In the genomic region with DNA sequence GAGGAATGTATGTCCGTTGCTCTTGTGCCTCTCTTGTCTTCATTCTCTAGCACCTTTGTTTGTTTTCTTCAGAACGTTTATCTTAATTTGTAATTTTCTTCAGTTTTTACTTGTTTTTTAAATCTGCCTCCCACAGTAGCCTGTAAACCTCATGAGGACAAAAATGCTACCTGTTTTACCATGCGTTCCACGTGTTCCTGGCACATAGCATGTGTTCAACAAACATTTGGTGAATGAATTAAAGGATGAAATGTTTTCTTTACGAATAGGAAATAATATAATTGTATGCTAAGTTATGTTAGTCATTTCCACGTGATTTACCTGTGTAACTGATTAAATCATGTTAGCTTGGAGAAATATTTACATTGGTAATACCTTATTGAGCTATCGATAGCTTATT, we compare ENCODE assay signal across 12 cellular contexts. TPM values are rescaled to one million over a fixed set of nuclear protein-coding genes. Genes with fewer than 3 reads are reported as not detected.
A peak's percentile ranks its signal among the peaks of the same experiment; 100 is the strongest.
DNase-seq lines count a peak whose midpoint lies in the region; FAIRE-seq and TF ChIP-seq lines count a peak whose summit lies in the region.
"Had no signal": no experiment of that assay in that cellular context is flagged by ENCODE, and none has a peak within 500 bp of the region (broad histone marks: within the 10 kb centered on the region; RNA-seq: fewer than 3 reads in every experiment).

No MANE protein-coding gene starts in this region.

- H2AFZ ChIP-seq in Loucy (ENCODE audit: low read length), result no peak overlapping the region

- H3K36me3 Mint-ChIP-seq in chondrocyte (ENCODE audit: low read depth) (peaks cover 24% of the 10 kb centered on the region), nephron (ENCODE audit: low read depth) (peaks cover 93% of the 10 kb centered on the region)

- no peak for DNase-seq in chondrocyte (ENCODE audit: low spot score)
- DNase-seq in RWPE1 (ENCODE audit: low spot score), result no peak
- DNase-seq in medulla oblongata (ENCODE audit: extremely low spot score), result no peak
- DNase-seq in frontal cortex (ENCODE audit: low spot score in 2 of 2), result no peak
- DNase-seq in SK-N-DZ (ENCODE audit: low spot score), result no peak
- DNase-seq: KG1; NCI-H748 treated with DMSO at 0.1 percent for 48 hours; stimulated activated CD4-positive, alpha-beta T cell treated with anti-CD3 and anti-CD28 coated beads, Interleukin-4, amount 100 ng/mL, for 1 hour; tibial artery had no signal

- peak overlapping the region; percentile 96 for H3K9ac ChIP-seq in Loucy (ENCODE audit: low read depth, low read length, poor library complexity, severe bottlenecking)

- peaks cover 3% of the 10 kb centered on the region for H3K27me3 ChIP-seq in Loucy (ENCODE audit: insufficient read depth, low read length, poor library complexity, severe bottlenecking)
- H3K27me3 ChIP-seq: tibial artery had no signal

- H3F3A ChIP-seq in Loucy (ENCODE audit: low read depth), result no peaks in the 10 kb centered on the region

- H3K36me3 ChIP-seq in Loucy (ENCODE audit: insufficient read depth, low read length), result no peaks in the 10 kb centered on the region

- H3K27ac ChIP-seq in RWPE1, result no peak overlapping the region
- H3K27ac ChIP-seq: tibial artery had no signal

- H3K27ac Mint-ChIP-seq in chondrocyte (ENCODE audit: unreplicated experiment) (no peak overlapping the region), nephron (peak overlapping the region; percentile 31 to 99 (median 98))

- no peaks in the 10 kb centered on the region for H3K9me2 ChIP-seq in Loucy (replicated peaks; ENCODE audit: low read depth, low read length)

- H3K4me2 ChIP-seq in Loucy (ENCODE audit: low read depth, low read length, poor library complexity, severe bottlenecking), result peak overlapping the region; percentile 88

- peaks cover 29% of the 10 kb centered on the region for H3K4me1 Mint-ChIP-seq in chondrocyte (ENCODE audit: low read depth)
- H3K4me1 Mint-ChIP-seq in nephron, result peaks cover 29% of the 10 kb centered on the region

- H3K9me3 ChIP-seq in Loucy (ENCODE audit: insufficient read depth, low read depth, low read length), result peaks cover 18% of the 10 kb centered on the region; the same call in 1 of the 2 replicates

- peaks cover 18% of the 10 kb centered on the region for H3K9me3 Mint-ChIP-seq in chondrocyte (ENCODE audit: low read depth)
- H3K9me3 Mint-ChIP-seq in nephron, result peaks cover 46% of the 10 kb centered on the region

- H3K27me3 Mint-ChIP-seq in chondrocyte (ENCODE audit: low read depth) (no peaks in the 10 kb centered on the region), nephron (ENCODE audit: low read depth) (no peaks in the 10 kb centered on the region)

- POLR2A ChIA-PET in RWPE1 (lab: Yijun Ruan, JAX; ENCODE audit: low non-redundant PET), result no interaction called here

- CTCF ChIA-PET in RWPE1 (lab: Yijun Ruan, JAX), result no interaction called here

- FAIRE-seq in frontal cortex (lab: Jason Lieb, UNC), result no peak

- H4K20me1 ChIP-seq in Loucy (ENCODE audit: insufficient read depth, low read length, poor library complexity, severe bottlenecking), result peaks cover 69% of the 10 kb centered on the region

- H3K79me2 ChIP-seq in Loucy (ENCODE audit: insufficient read depth, low read length), result peaks cover 89% of the 10 kb centered on the region

- TF ChIP-seq CTCF in Loucy (conservative IDR thresholded peaks at IDR 0.05; ENCODE audit: low read length), result no peak
- TF ChIP-seq CTCF in chondrocyte (IDR thresholded peaks at IDR 0.05), result no peak
- TF ChIP-seq CTCF in nephron (IDR thresholded peaks at IDR 0.05; ENCODE audit: unreplicated experiment in 3 of 3), result no peak
- TF ChIP-seq CTCF in RWPE1 (conservative IDR thresholded peaks at IDR 0.05; ENCODE audit: low read depth), result no peak

- H3K4me3 Mint-ChIP-seq in chondrocyte (ENCODE audit: unreplicated experiment), result peak overlapping the region; percentile 99
- H3K4me3 Mint-ChIP-seq in nephron, result peak overlapping the region; percentile 96 to 99 (median 97)

- peaks cover 47% of the 10 kb centered on the region for H3K4me1 ChIP-seq in Loucy (ENCODE audit: insufficient read depth, low read length, poor library complexity, severe bottlenecking)

- H3K4me3 ChIP-seq in GM08714 (ENCODE audit: low read length) (peak overlapping the region; percentile 56), Loucy (ENCODE audit: low read length, poor library complexity, severe bottlenecking) (peak overlapping the region; percentile 98)

RNA-seq across cellular contexts. Expression of a gene that starts 2.2 kb away (rescaled TPM):
- total RNA-seq in chondrocyte (43.8 to 45.7 TPM (median 44.2 TPM) in 3 replicates), frontal cortex (44.4 TPM)
- polyA plus RNA-seq in SK-N-DZ (2014; cell fraction: cytosol; rRNA removed), result 18.6 and 21.3 TPM in 2 replicates
- polyA plus RNA-seq in SK-N-DZ (2014; cell fraction: nucleus; rRNA removed), result 39.5 and 67.1 TPM in 2 replicates
